Comparison of ENCODE assay signal across 8 cellular contexts in the genomic region with DNA sequence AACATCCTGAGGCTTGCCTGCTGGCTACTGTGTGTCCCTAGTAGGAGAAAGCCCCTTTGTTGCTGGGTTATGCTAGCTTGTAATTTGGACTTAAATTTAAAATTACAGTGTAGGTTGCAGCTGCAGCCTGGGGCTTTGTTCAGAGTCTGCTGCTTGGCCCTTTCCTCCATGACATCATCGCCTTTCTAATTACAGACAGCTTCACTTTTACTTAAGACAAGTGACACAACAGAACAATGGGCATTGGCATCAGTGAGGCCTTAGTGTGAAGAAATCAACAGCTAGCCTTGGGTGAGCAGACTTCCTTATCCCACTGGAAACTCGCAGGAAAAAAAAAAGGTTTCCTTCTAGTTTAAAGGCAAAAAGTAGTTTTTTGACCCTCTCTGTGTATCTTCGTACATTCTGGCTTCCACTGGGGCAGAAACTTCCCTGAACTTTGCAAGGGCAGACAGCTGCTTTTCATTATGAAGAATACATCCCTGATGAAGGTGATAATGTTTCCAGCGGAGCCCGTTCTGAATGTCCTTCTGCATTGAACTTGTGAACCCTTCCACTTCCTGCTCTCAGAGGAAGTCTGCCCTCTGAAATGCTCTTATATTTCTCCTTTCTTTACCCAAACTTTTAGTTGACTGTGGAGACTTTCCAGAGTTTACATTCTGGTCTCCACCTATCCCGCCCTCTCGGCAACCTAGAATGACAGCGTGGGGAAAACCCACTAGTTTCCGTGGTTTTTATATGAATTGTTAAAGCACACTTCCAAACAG.
DNase-seq lines count a peak whose midpoint lies in the region; ATAC-seq and TF ChIP-seq lines count a peak whose summit lies in the region.

No MANE protein-coding gene starts in this region.

- H3K4me3 ChIP-seq in HFF-Myc (replicated peaks; ENCODE audit: low read depth, low read length) (no peak overlapping the region), fibroblast of villous mesenchyme (ENCODE audit: low read depth, low read length) (no peak overlapping the region), skeletal muscle tissue (ENCODE audit: low read length in 3 of 3) (peak overlapping the region in 1 of 3 donors; percentile 14)

- peak overlapping the region; percentile 59 for H3K4me3 Mint-ChIP-seq in T-helper 2 cell treated with Interferon-gamma antibody and Interleukin-4, amounts not matched to agents 5 μg/mL and 100 μg/mL, for 36 hours

- H3K36me3 Mint-ChIP-seq in T-helper 2 cell treated with Interferon-gamma antibody and Interleukin-4, amounts not matched to agents 5 μg/mL and 100 μg/mL, for 36 hours (ENCODE audit: low read depth) = peaks cover 6% of the 10 kb centered on the region

- peak overlapping the region; percentile 51 for H3K27ac ChIP-seq in skeletal muscle tissue (ENCODE audit: low read depth, low read length)

- no peaks in the 10 kb centered on the region for H3K36me3 ChIP-seq in skeletal muscle tissue (ENCODE audit: control insufficient read depth in 3 of 3, insufficient read depth in 3 of 3, low read length in 3 of 3)

- TF ChIP-seq CTCF in HFF-Myc (IDR thresholded peaks at IDR 0.05; ENCODE audit: low read depth, low read length, missing control alignments) (no peak), fibroblast of villous mesenchyme (IDR thresholded peaks at IDR 0.05; ENCODE audit: insufficient read depth, low read depth, low read length) (no peak)

- no peak for ATAC-seq in HG03442 (IDR thresholded peaks at IDR 0.05; ENCODE audit: unreplicated experiment)

- peak; percentile 21 for DNase-seq in HFF-Myc (ENCODE audit: extremely low read depth, low read depth)
- peak; percentile 12 for DNase-seq in T-helper 2 cell treated with Interferon-gamma antibody and Interleukin-4, amounts not matched to agents 5 μg/mL and 100 μg/mL, for 36 hours (ENCODE audit: low spot score)
- DNase-seq in fibroblast of villous mesenchyme (ENCODE audit: low read depth) = peak; percentile 46
- no peak for DNase-seq in NCI-H128 (lab: John Stamatoyannopoulos, UW; ENCODE audit: unreplicated experiment)
- no peak for DNase-seq in erythroblast (lab: John Stamatoyannopoulos, UW)
- no peak for DNase-seq in Kasumi-1 (lab: John Stamatoyannopoulos, UW)

- H3K9me3 Mint-ChIP-seq in T-helper 2 cell treated with Interferon-gamma antibody and Interleukin-4, amounts not matched to agents 5 μg/mL and 100 μg/mL, for 36 hours = peaks cover 7% of the 10 kb centered on the region

- no peaks in the 10 kb centered on the region for H3K9me3 ChIP-seq in skeletal muscle tissue (ENCODE audit: control insufficient read depth in 3 of 3, low read length in 3 of 3)

- H3K27me3 Mint-ChIP-seq in T-helper 2 cell treated with Interferon-gamma antibody and Interleukin-4, amounts not matched to agents 5 μg/mL and 100 μg/mL, for 36 hours (ENCODE audit: low read depth) = no peaks in the 10 kb centered on the region

- peaks cover 22% of the 10 kb centered on the region for H3K4me1 Mint-ChIP-seq in T-helper 2 cell treated with Interferon-gamma antibody and Interleukin-4, amounts not matched to agents 5 μg/mL and 100 μg/mL, for 36 hours (ENCODE audit: low read depth)

- peaks cover 0 to 6% (median 0%) of the 10 kb centered on the region in 3 donors for H3K4me1 ChIP-seq in skeletal muscle tissue (ENCODE audit: control insufficient read depth in 3 of 3, insufficient read depth in 3 of 3, low read length in 3 of 3)

- no peak for TF ChIP-seq POLR2A in erythroblast (IDR thresholded peaks at IDR 0.05; ENCODE audit: low read length)

- peak overlapping the region; percentile 64 for H3K27ac Mint-ChIP-seq in T-helper 2 cell treated with Interferon-gamma antibody and Interleukin-4, amounts not matched to agents 5 μg/mL and 100 μg/mL, for 36 hours

- H3K27me3 ChIP-seq in skeletal muscle tissue (ENCODE audit: control insufficient read depth in 3 of 3, insufficient read depth in 3 of 3, low read length in 3 of 3) = no peaks in the 10 kb centered on the region

- no peak overlapping the region for H3K9ac ChIP-seq in skeletal muscle tissue (ENCODE audit: low read depth in 1 of 3, low read length in 3 of 3)

Comparison
In these comparisons a context has a peak if more than half of its experiments do, and no peak if none do; other contexts are left out.
1. DNase-seq: peak in HFF-Myc (single experiment), T-helper 2 cell treated with Interferon-gamma antibody and Interleukin-4, amounts not matched to agents 5 μg/mL and 100 μg/mL, for 36 hours (single experiment) and fibroblast of villous mesenchyme (single experiment); none in NCI-H128 (single experiment), erythroblast (0 of 2) and Kasumi-1 (0 of 2).